ENCODE assay signal across 11 cellular contexts in genomic region chr19:42569193-42569592, GRCh38. TPM values are rescaled to one million over a fixed set of nuclear protein-coding genes. Genes with fewer than 3 reads are reported as not detected.
"Had no signal": no experiment of that assay in that cellular context is flagged by ENCODE, and none has a peak within 500 bp of the region (broad histone marks: within the 10 kb centered on the region; RNA-seq: fewer than 3 reads in every experiment).

No MANE protein-coding gene starts in this region.

- H3K9me3 ChIP-seq: HAP-1 had no signal

- ATAC-seq: HCT116, K562 had no signal

- H3K4me3 Mint-ChIP-seq: HFFc6 had no signal

- H3K9ac ChIP-seq: GM23248 had no signal

- H2AFZ ChIP-seq: GM23248 had no signal

- H3K36me3 ChIP-seq: HAP-1 had no signal

- DNase-seq: GM23248, GOT3, H7, HFFc6, IMR-90, KG1 had no signal

- H3K9me3 Mint-ChIP-seq: HFFc6 had no signal

- H3K4me1 ChIP-seq: HAP-1 had no signal

- H3K27ac ChIP-seq: GM23248 had no signal

- H3K27ac Mint-ChIP-seq: HFFc6 had no signal

- H3K4me3 ChIP-seq: GM23248, HAP-1, K562 had no signal

RNA-seq across cellular contexts. Expression of gene CEACAM8, which starts 25.5 kb away (rescaled TPM):
- total RNA-seq: GM23248, H4, H7, HFFc6, HT-29, IMR-90, K562 had no signal
- polyA plus RNA-seq: GM23248, IMR-90, K562 had no signal

RNA-seq across cellular contexts. Expression of gene CEACAM1, which starts 40.9 kb away (rescaled TPM):
- total RNA-seq: GM23248, HFFc6, IMR-90 had no signal
- polyA plus RNA-seq: GM23248, IMR-90 had no signal
